13 cellular contexts compared by ENCODE assay signal in the genomic region with DNA sequence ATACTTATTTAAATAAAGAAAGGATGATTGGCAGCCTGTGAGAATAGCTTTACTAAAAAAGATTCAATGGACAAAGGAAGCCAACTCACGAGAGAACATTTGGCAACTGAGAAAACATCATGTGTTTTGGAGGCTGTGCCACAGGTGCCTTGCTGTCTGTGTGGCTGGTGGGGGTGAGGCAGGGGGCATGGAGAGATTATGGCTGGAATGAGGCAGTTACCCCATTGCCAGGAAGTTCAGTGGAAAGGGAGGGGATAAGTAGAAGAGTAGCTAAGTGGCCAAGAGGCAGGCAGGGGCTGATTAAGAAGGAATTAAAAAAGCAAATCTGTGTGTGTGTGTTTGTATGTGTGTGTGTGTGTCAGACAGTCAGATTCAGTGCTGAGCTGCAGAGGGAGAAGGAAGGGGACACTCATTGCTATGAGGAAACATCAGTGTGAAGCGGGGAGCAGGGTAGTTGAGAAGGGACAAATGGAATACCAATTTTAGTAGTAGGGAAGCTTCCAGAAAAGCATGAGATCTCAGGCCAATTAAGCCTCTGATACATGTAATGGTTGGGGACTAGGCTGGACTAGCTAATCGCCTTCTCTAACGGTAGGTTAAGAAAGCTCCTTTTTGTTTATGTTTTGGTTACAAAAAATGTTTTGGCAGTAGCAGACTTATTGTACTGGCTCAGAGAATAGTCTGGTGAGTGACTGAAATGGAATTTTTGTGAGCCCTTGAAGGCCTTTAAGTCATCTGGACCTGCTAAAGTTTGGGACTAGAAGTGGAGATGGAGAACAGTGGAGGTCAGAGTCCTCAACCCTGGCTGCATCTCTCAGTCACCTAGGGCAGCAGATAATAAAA. TPM values are rescaled to one million over a fixed set of nuclear protein-coding genes. Genes with fewer than 3 reads are reported as not detected.
DNase-seq lines count a peak whose midpoint lies in the region; ATAC-seq, FAIRE-seq and TF ChIP-seq lines count a peak whose summit lies in the region.
"Had no signal": no experiment of that assay in that cellular context is flagged by ENCODE, and none has a peak within 500 bp of the region (broad histone marks: within the 10 kb centered on the region; RNA-seq: fewer than 3 reads in every experiment).

No MANE protein-coding gene starts in this region.

- TF ChIP-seq CTCF in endothelial cell of umbilical vein (IDR thresholded peaks at IDR 0.05; ENCODE audit: extremely low read depth in 1 of 2, insufficient read depth in 1 of 2, low read depth in 1 of 2, low read length in 2 of 2) (no peak), osteoblast (IDR thresholded peaks at IDR 0.05; ENCODE audit: extremely low read depth, low read depth, low read length) (no peak)

- H3K4me2 ChIP-seq in endothelial cell of umbilical vein (ENCODE audit: insufficient read depth, low read length) (peak overlapping the region; percentile 35), osteoblast (ENCODE audit: insufficient read depth, low read length) (no peak overlapping the region)

- H3K9ac ChIP-seq in endothelial cell of umbilical vein (replicated peaks; ENCODE audit: extremely low read depth, insufficient read depth, low read length) = no peak overlapping the region

- DNase-seq in AG20443 (ENCODE audit: low spot score) (peak; percentile 52), MG63 (peak; percentile 72), endothelial cell of umbilical vein (ENCODE audit: low read depth, low spot score) (peak; percentile 64), osteoblast (ENCODE audit: insufficient read length, low spot score, missing footprints) (peak; percentile 57), posterior cingulate gyrus (no peak), pons (ENCODE audit: low spot score) (no peak), NCI-H1694 treated with DMSO at 0.1 percent for 48 hours (lab: John Stamatoyannopoulos, UW) (no peak)
- DNase-seq: activated CD4-positive, CD25-positive, alpha-beta regulatory T cell; CD8-positive, alpha-beta memory T cell; GOT3; NCI-H2171 had no signal

- no TSS peak for BruUV-seq in endothelial cell of umbilical vein (replicated peaks; lab: Mats Ljungman, UMichigan)

- no peak for TF ChIP-seq POLR2A in endothelial cell of umbilical vein (IDR thresholded peaks at IDR 0.05; ENCODE audit: low read depth, low read length)

- no peak overlapping the region for H2AFZ ChIP-seq in endothelial cell of umbilical vein (ENCODE audit: low read depth, low read length)
- no peak overlapping the region for H2AFZ ChIP-seq in osteoblast (ENCODE audit: low read length)

- POLR2A ChIA-PET in endothelial cell of umbilical vein (lab: Charles Lee) = no interaction called here

- H3K9me3 ChIP-seq in MG63 (no peaks in the 10 kb centered on the region), endothelial cell of umbilical vein (replicated peaks; ENCODE audit: control insufficient read depth, insufficient read depth, low read length) (no peaks in the 10 kb centered on the region), osteoblast (ENCODE audit: low read depth, low read length) (no peaks in the 10 kb centered on the region)

- peaks cover 2% of the 10 kb centered on the region; the same call in 1 of the 2 replicates for H3K36me3 ChIP-seq in MG63
- H3K36me3 ChIP-seq in endothelial cell of umbilical vein (ENCODE audit: control insufficient read depth in 2 of 2, extremely low read depth in 1 of 2, insufficient read depth in 2 of 2, low read length in 2 of 2) = no peaks in the 10 kb centered on the region
- H3K36me3 ChIP-seq in osteoblast (ENCODE audit: insufficient read depth, low read length) = no peaks in the 10 kb centered on the region

- H3K4me3 ChIP-seq in MG63 = no peak overlapping the region
- no peak overlapping the region for H3K4me3 ChIP-seq in endothelial cell of umbilical vein (replicated peaks in 1 of 3; ENCODE audit: insufficient read depth in 1 of 3, low read depth in 1 of 3, low read length in 3 of 3)
- no peak overlapping the region for H3K4me3 ChIP-seq in osteoblast (ENCODE audit: insufficient read depth, low read length)

- H3K27me3 ChIP-seq in MG63 (no peaks in the 10 kb centered on the region), endothelial cell of umbilical vein (ENCODE audit: control insufficient read depth in 2 of 2, insufficient read depth in 2 of 2, low read length in 2 of 2) (no peaks in the 10 kb centered on the region), osteoblast (ENCODE audit: insufficient read depth, low read length) (peaks cover 14% of the 10 kb centered on the region)

- intact Hi-C loops in endothelial cell of umbilical vein (cut with micrococcal nuclease) = no loop called here
- intact Hi-C loops in posterior cingulate gyrus (cut with DNase I) = no loop called here

- ATAC-seq in GM21360 (IDR thresholded peaks at IDR 0.05; ENCODE audit: unreplicated experiment) = no peak

- H3K9me1 ChIP-seq in endothelial cell of umbilical vein (replicated peaks; ENCODE audit: control insufficient read depth, extremely low read depth, insufficient read depth, low read length) = no peaks in the 10 kb centered on the region

- H3K79me2 ChIP-seq in endothelial cell of umbilical vein (ENCODE audit: control insufficient read depth, insufficient read depth, low read length) = no peaks in the 10 kb centered on the region
- no peaks in the 10 kb centered on the region for H3K79me2 ChIP-seq in osteoblast (ENCODE audit: insufficient read depth, low read length)

- peak; percentile 26 for FAIRE-seq in endothelial cell of umbilical vein (lab: Jason Lieb, UNC)
- FAIRE-seq: frontal cortex had no signal

- H4K20me1 ChIP-seq in endothelial cell of umbilical vein (replicated peaks; ENCODE audit: control insufficient read depth, extremely low read depth, insufficient read depth, low read length) = no peaks in the 10 kb centered on the region
- no peaks in the 10 kb centered on the region for H4K20me1 ChIP-seq in osteoblast (ENCODE audit: insufficient read depth, low read length)

- CTCF ChIA-PET in endothelial cell of umbilical vein (lab: Charles Lee) = interaction anchor here (0.7 to 1.9 kb wide), 6 partner anchors 9 to 130 kb away, joined by 3 to 5 read pairs (median 4); no protein-coding TSS in a partner anchor

- peaks cover 24% of the 10 kb centered on the region for H3K4me1 ChIP-seq in endothelial cell of umbilical vein (ENCODE audit: control insufficient read depth, extremely low read depth, insufficient read depth, low read length)
- peaks cover 14% of the 10 kb centered on the region for H3K4me1 ChIP-seq in osteoblast (ENCODE audit: insufficient read depth, low read length)

- H3K27ac ChIP-seq in endothelial cell of umbilical vein (ENCODE audit: insufficient read depth, low read depth, low read length) (peak overlapping the region; percentile 45), osteoblast (ENCODE audit: low read depth, low read length) (peak overlapping the region; percentile 24)

- dilution Hi-C loops in endothelial cell of umbilical vein (cut with MboI; ENCODE audit: extremely low pct_ligation_motif_present, low sequenced_read_pairs) = no loop called here

TF ChIP-seq in endothelial cell of umbilical vein, 7 proteins besides CTCF, POLR2A, EP300 and RAD21:
- no peak for TF ChIP-seq FOS (IDR thresholded peaks at IDR 0.05; ENCODE audit: borderline replicate concordance, insufficient read depth, low read length)
- TF ChIP-seq JUN (IDR thresholded peaks at IDR 0.05; ENCODE audit: borderline replicate concordance, insufficient read depth, insufficient read length, low read depth) = no peak
- TF ChIP-seq POLR2AphosphoS5 (IDR thresholded peaks at IDR 0.05; ENCODE audit: insufficient read depth, low read depth, low read length) = no peak

RNA-seq across cellular contexts. Expression of a gene that starts 18.5 kb away (rescaled TPM):
- 19.6 and 19.9 TPM in 2 replicates for total RNA-seq in MG63 (2014; rRNA removed; shearing (Covaris generic); ENCODE audit: low replicate concordance)
- 22.2 and 25.1 TPM in 2 replicates for total RNA-seq in endothelial cell of umbilical vein
- 11.1 and 12.8 TPM in 2 replicates for polyA plus RNA-seq in endothelial cell of umbilical vein
- polyA plus RNA-seq in endothelial cell of umbilical vein (2011; cell fraction: cytosol; rRNA removed) = 12.9 and 14.2 TPM in 2 replicates
- 21.0 and 23.6 TPM in 2 replicates for polyA plus RNA-seq in endothelial cell of umbilical vein (2011; cell fraction: nucleus; rRNA removed)
- 15.8 and 18.4 TPM in 2 replicates for polyA plus RNA-seq in endothelial cell of umbilical vein (2012)
- polyA minus RNA-seq in endothelial cell of umbilical vein = 23.5 and 26.4 TPM in 2 replicates
- 14.8 TPM for polyA minus RNA-seq in endothelial cell of umbilical vein (2011; cell fraction: cytosol; rRNA and poly(A)+ RNA removed)
- 14.4 and 17.1 TPM in 2 replicates for polyA minus RNA-seq in endothelial cell of umbilical vein (2011; cell fraction: nucleus; rRNA and poly(A)+ RNA removed)
- 7.6 and 21.5 TPM in 2 replicates for total RNA-seq in osteoblast

Comparison
In these comparisons a context has a peak if more than half of its experiments do, and no peak if none do; other contexts are left out.
1. DNase-seq: peak in AG20443 (single experiment), MG63 (single experiment), endothelial cell of umbilical vein (single experiment) and osteoblast (single experiment); none in posterior cingulate gyrus (0 of 10), pons (single experiment) and NCI-H1694 treated with DMSO at 0.1 percent for 48 hours (single experiment).